In genomic region chr1:155032886-155033285, GRCh38 we compare ENCODE assay signal across 1 cellular context.
TF ChIP-seq lines count a peak whose summit lies in the region.

No MANE protein-coding gene starts in this region.

TF ChIP-seq in H1, 55 proteins besides CTCF, POLR2A, EP300 and RAD21:
- TF ChIP-seq CREB1 (IDR thresholded peaks at IDR 0.05) (no peak), KDM1A (IDR thresholded peaks at IDR 0.05; ENCODE audit: borderline replicate concordance, low read length) (no peak)
